14 cellular contexts compared by ENCODE assay signal in genomic region chr20:57653546-57653900, GRCh38. TPM values are rescaled to one million over a fixed set of nuclear protein-coding genes. Genes with fewer than 3 reads are reported as not detected.
A peak's percentile ranks its signal among the peaks of the same experiment; 100 is the strongest.
DNase-seq lines count a peak whose midpoint lies in the region; ATAC-seq and TF ChIP-seq lines count a peak whose summit lies in the region.
"Had no signal": no experiment of that assay in that cellular context is flagged by ENCODE, and none has a peak within 500 bp of the region (broad histone marks: within the 10 kb centered on the region; RNA-seq: fewer than 3 reads in every experiment).

No MANE protein-coding gene starts in this region.

- H3K36me3 Mint-ChIP-seq in Calu3 (ENCODE audit: insufficient read depth, unreplicated experiment) (peaks cover 100% of the 10 kb centered on the region), HFFc6 (ENCODE audit: low read depth) (no peaks in the 10 kb centered on the region)
- H3K36me3 Mint-ChIP-seq in activated T-helper 17 cell treated with anti-CD3 and anti-CD28 coated beads, Interleukin-2, amount 50 U/mL, for 72 hours (ENCODE audit: low read depth): no peaks in the 10 kb centered on the region

- no peaks in the 10 kb centered on the region for H3K9me3 ChIP-seq in WERI-Rb-1 (ENCODE audit: severe bottlenecking)
- H3K9me3 ChIP-seq: adrenal gland, ovary, SJSA1, suprapubic skin had no signal

- ATAC-seq in HG02678 (IDR thresholded peaks at IDR 0.05; ENCODE audit: unreplicated experiment): no peak
- ATAC-seq in activated T-helper 17 cell treated with anti-CD3 and anti-CD28 coated beads, Interleukin-2, amount 50 U/mL, for 72 hours (replicated peaks): no peak

- intact Hi-C loops in Calu3 (cut with micrococcal nuclease; ENCODE audit: unreplicated experiment): no loop called here

- DNase-seq in Calu3 (no peak), WERI-Rb-1 (peak; percentile 2), iPS-NIHi7 (ENCODE audit: extremely low spot score) (peak; percentile 4), HFFc6 (no peak)
- DNase-seq: GF-D8, GOT3 had no signal

- H3K27ac Mint-ChIP-seq in Calu3 (ENCODE audit: unreplicated experiment) (peak overlapping the region; percentile 95), HFFc6 (no peak overlapping the region)
- no peak overlapping the region for H3K27ac Mint-ChIP-seq in activated T-helper 17 cell treated with anti-CD3 and anti-CD28 coated beads, Interleukin-2, amount 50 U/mL, for 72 hours

- no peaks in the 10 kb centered on the region for H3K27me3 ChIP-seq in WERI-Rb-1 (ENCODE audit: insufficient read depth, low read depth, severe bottlenecking)
- H3K27me3 ChIP-seq: adrenal gland, ovary, SJSA1, suprapubic skin had no signal

- peak overlapping the region; percentile 60 for H3K27ac ChIP-seq in 22Rv1
- H3K27ac ChIP-seq in WERI-Rb-1: no peak overlapping the region
- H3K27ac ChIP-seq: adrenal gland, ovary, SJSA1, suprapubic skin had no signal

- H3K36me3 ChIP-seq in WERI-Rb-1: peaks cover 20% of the 10 kb centered on the region
- H3K36me3 ChIP-seq: ovary had no signal

- H3K4me3 Mint-ChIP-seq in Calu3 (ENCODE audit: low read depth, unreplicated experiment) (no peak overlapping the region), HFFc6 (no peak overlapping the region)
- H3K4me3 Mint-ChIP-seq in activated T-helper 17 cell treated with anti-CD3 and anti-CD28 coated beads, Interleukin-2, amount 50 U/mL, for 72 hours: no peak overlapping the region
- H3K4me3 Mint-ChIP-seq: central memory CD8-positive, alpha-beta T cell had no signal

- TF ChIP-seq CTCF in 22Rv1 (IDR thresholded peaks at IDR 0.05) (no peak), Calu3 (IDR thresholded peaks at IDR 0.05; ENCODE audit: unreplicated experiment) (no peak), WERI-Rb-1 (IDR thresholded peaks at IDR 0.05; ENCODE audit: low read depth, low read length) (no peak), HFFc6 (IDR thresholded peaks at IDR 0.05) (no peak)

- H3K9me3 Mint-ChIP-seq in Calu3 (ENCODE audit: low read depth, unreplicated experiment): no peaks in the 10 kb centered on the region
- H3K9me3 Mint-ChIP-seq in HFFc6: no peaks in the 10 kb centered on the region
- no peaks in the 10 kb centered on the region for H3K9me3 Mint-ChIP-seq in activated T-helper 17 cell treated with anti-CD3 and anti-CD28 coated beads, Interleukin-2, amount 50 U/mL, for 72 hours
- H3K9me3 Mint-ChIP-seq: central memory CD8-positive, alpha-beta T cell had no signal

- peaks cover 47% of the 10 kb centered on the region for H3K4me1 Mint-ChIP-seq in Calu3 (ENCODE audit: low read depth, unreplicated experiment)
- no peaks in the 10 kb centered on the region for H3K4me1 Mint-ChIP-seq in HFFc6 (ENCODE audit: low read depth)
- peaks cover 6% of the 10 kb centered on the region for H3K4me1 Mint-ChIP-seq in activated T-helper 17 cell treated with anti-CD3 and anti-CD28 coated beads, Interleukin-2, amount 50 U/mL, for 72 hours

- BruUV-seq in Calu3 (replicated peaks; lab: Mats Ljungman, UMichigan): no TSS peak

- no peak overlapping the region for H3K4me3 ChIP-seq in WERI-Rb-1 (ENCODE audit: low read depth, low read length)
- H3K4me3 ChIP-seq: adrenal gland, ovary, SJSA1, suprapubic skin had no signal

- CTCF ChIA-PET in Calu3 (lab: Charles Lee): interaction anchor here (0.6 to 1.5 kb wide), 6 partner anchors 9 to 434 kb away, joined by 3 to 5 read pairs (median 3); no protein-coding TSS in a partner anchor

- no peaks in the 10 kb centered on the region for H3K27me3 Mint-ChIP-seq in Calu3 (ENCODE audit: unreplicated experiment)
- peaks cover 2% of the 10 kb centered on the region for H3K27me3 Mint-ChIP-seq in HFFc6 (ENCODE audit: insufficient read depth)
- H3K27me3 Mint-ChIP-seq in activated T-helper 17 cell treated with anti-CD3 and anti-CD28 coated beads, Interleukin-2, amount 50 U/mL, for 72 hours: no peaks in the 10 kb centered on the region

RNA-seq across cellular contexts. Expression of gene ZBP1, which starts 33.3 kb away (rescaled TPM):
- 2.9 and 12.5 TPM in 2 replicates for total RNA-seq in Calu3 (2022)
- total RNA-seq in HFFc6 (2021; fragmentation: NEBNext Ultra II Directional; extraction: Animal tissue kit (Norgen Biotek cat#: 25700)): not detected
- total RNA-seq in activated T-helper 17 cell treated with anti-CD3 and anti-CD28 coated beads, Interleukin-2, amount 50 U/mL, for 72 hours: 1 to 10 TPM; 1.0 to 1.7 TPM
- total RNA-seq: SJSA1 had no signal

RNA-seq across cellular contexts. Expression of gene PMEPA1, which starts 56.3 kb away (rescaled TPM):
- 732 and 1,302 TPM in 2 replicates for total RNA-seq in Calu3 (2022)
- total RNA-seq in HFFc6 (2021; fragmentation: NEBNext Ultra II Directional; extraction: Animal tissue kit (Norgen Biotek cat#: 25700)): 1 to 10 TPM; 4.7 to 8.0 (median 5.3) TPM
- total RNA-seq in activated T-helper 17 cell treated with anti-CD3 and anti-CD28 coated beads, Interleukin-2, amount 50 U/mL, for 72 hours: 1 to 10 TPM; 1.6 to 2.3 TPM

Comparison
In these comparisons a context has a peak if more than half of its experiments do, and no peak if none do; other contexts are left out.
1. DNase-seq: peak in WERI-Rb-1 (single experiment) and iPS-NIHi7 (single experiment); none in Calu3 (single experiment) and HFFc6 (single experiment).
2. RNA of gene PMEPA1, which starts 56.3 kb away (total RNA-seq): 732 to 1,302 TPM in Calu3; 4.7 to 8.0 TPM in HFFc6 and 1.6 to 2.3 TPM in activated T-helper 17 cell treated with anti-CD3 and anti-CD28 coated beads, Interleukin-2, amount 50 U/mL, for 72 hours; every median in the first group is over 10 times any median in the second.